Comparison of ENCODE assay signal across 8 cellular contexts in genomic region chr2:231601356-231602229, GRCh38. TPM values are rescaled to one million over a fixed set of nuclear protein-coding genes. Genes with fewer than 3 reads are reported as not detected.
A peak's percentile ranks its signal among the peaks of the same experiment; 100 is the strongest.
DNase-seq lines count a peak whose midpoint lies in the region; ATAC-seq, FAIRE-seq and TF ChIP-seq lines count a peak whose summit lies in the region.

No MANE protein-coding gene starts in this region.

- WGBS in GM23248 (ENCODE audit: low coverage in 1 of 2, low lambda C conversion rate in 2 of 2, missing lambda C conversion rate in 2 of 2), 2 experiments, result 32 to 35% methylated on average over 12 of the region's 12 CpGs

- dilution Hi-C loops in keratinocyte (cut with MboI; ENCODE audit: extremely low pct_ligation_motif_present, low sequenced_read_pairs), result no loop called here

- no peaks in the 10 kb centered on the region for H3F3A ChIP-seq in GM23248 (ENCODE audit: insufficient read depth)

- TF ChIP-seq CTCF in WI38 (IDR thresholded peaks at IDR 0.05; ENCODE audit: low read depth, low read length), result peak; percentile 86
- peak; percentile 83 to 88 (median 86) for TF ChIP-seq CTCF in keratinocyte (optimal IDR thresholded peaks at IDR 0.05 in 1 of 3, IDR thresholded peaks at IDR 0.05 in 1 of 3, conservative IDR thresholded peaks at IDR 0.05 in 1 of 3; ENCODE audit: extremely low read depth in 1 of 3, insufficient read depth in 2 of 3, low read length in 3 of 3)

- H3K9me1 ChIP-seq in keratinocyte (ENCODE audit: control insufficient read depth, extremely low read depth, insufficient read depth, low read length), result no peaks in the 10 kb centered on the region

- ATAC-seq in HG02870 (IDR thresholded peaks at IDR 0.05; ENCODE audit: unreplicated experiment), result no peak

- in situ Hi-C loops in GM23248 (cut with MboI) (no loop called here), T47D (cut with HindIII; ENCODE audit: low pct_unique_long_range_greater_than_20kb, low sequenced_read_pairs) (no loop called here)

- H3K79me2 ChIP-seq in GM23248 (ENCODE audit: insufficient read depth), result no peaks in the 10 kb centered on the region
- no peaks in the 10 kb centered on the region for H3K79me2 ChIP-seq in keratinocyte (ENCODE audit: control insufficient read depth, insufficient read depth, low read length)

- peak; percentile 87 for FAIRE-seq in keratinocyte (lab: Jason Lieb, UNC)

- no peaks in the 10 kb centered on the region for H3K9me2 ChIP-seq in GM23248 (ENCODE audit: insufficient read depth)

- H3K9me3 ChIP-seq in BLaER1 (no peaks in the 10 kb centered on the region), GM23248 (ENCODE audit: low read depth) (no peaks in the 10 kb centered on the region), keratinocyte (ENCODE audit: control insufficient read depth, low read depth, low read length) (no peaks in the 10 kb centered on the region)

- peak; percentile 88 for DNase-seq in GM23248
- DNase-seq in NCI-H2196 treated with DMSO at 0.1 percent for 48 hours (lab: John Stamatoyannopoulos, UW; ENCODE audit: unreplicated experiment), result peak; percentile 50
- DNase-seq in T47D (ENCODE audit: low read depth in 1 of 2, low spot score in 1 of 2), result peak; percentile 70 to 90
- DNase-seq in keratinocyte (ENCODE audit: low read depth, low spot score), result peak; percentile 55
- DNase-seq in stimulated activated CD4-positive, alpha-beta T cell treated with anti-CD3 and anti-CD28 coated beads, Interleukin-1b, Interleukin-23, amount 100 ng/mL, for 1 hour (ENCODE audit: low read depth in 2 of 2), result peak; percentile 54 to 64

- H3K27ac ChIP-seq in BLaER1 (0 out of 2 replicates have a peak overlapping the region, but pooled peaks have one; percentile 35), GM23248 (no peak overlapping the region), keratinocyte (ENCODE audit: control insufficient read depth, insufficient read depth, low read length) (no peak overlapping the region)

- H4K20me1 ChIP-seq in BLaER1 (no peaks in the 10 kb centered on the region), GM23248 (ENCODE audit: insufficient read depth) (no peaks in the 10 kb centered on the region), keratinocyte (ENCODE audit: control insufficient read depth, extremely low read depth, insufficient read depth, low read length) (no peaks in the 10 kb centered on the region)

- peak overlapping the region; percentile 99 for H3K4me2 ChIP-seq in BLaER1
- H3K4me2 ChIP-seq in GM23248 (ENCODE audit: unreplicated experiment), result no peak overlapping the region
- H3K4me2 ChIP-seq in keratinocyte (ENCODE audit: control insufficient read depth, extremely low read depth, insufficient read depth, low read depth, low read length), result no peak overlapping the region

- H3K27me3 ChIP-seq in BLaER1, result no peaks in the 10 kb centered on the region
- H3K27me3 ChIP-seq in GM23248 (replicated peaks; ENCODE audit: insufficient read depth), result no peaks in the 10 kb centered on the region
- no peaks in the 10 kb centered on the region for H3K27me3 ChIP-seq in keratinocyte (ENCODE audit: control insufficient read depth, extremely low read depth, insufficient read depth, low read length)

- peaks cover 60% of the 10 kb centered on the region for H3K4me1 ChIP-seq in BLaER1
- peaks cover 18% of the 10 kb centered on the region for H3K4me1 ChIP-seq in GM23248 (ENCODE audit: insufficient read depth)
- peaks cover 13% of the 10 kb centered on the region for H3K4me1 ChIP-seq in keratinocyte (ENCODE audit: control insufficient read depth, extremely low read depth, insufficient read depth, low read length)

- 0 out of 2 replicates have a peak overlapping the region, but pooled peaks have one; percentile 12 for H2AFZ ChIP-seq in GM23248
- H2AFZ ChIP-seq in keratinocyte (ENCODE audit: control insufficient read depth, low read length), result no peak overlapping the region

- H3K9ac ChIP-seq in BLaER1 (no peak overlapping the region), GM23248 (no peak overlapping the region), keratinocyte (ENCODE audit: control insufficient read depth, extremely low read depth, insufficient read depth, low read length) (no peak overlapping the region)

- H3K36me3 ChIP-seq in BLaER1 (no peaks in the 10 kb centered on the region), GM23248 (ENCODE audit: low read depth) (no peaks in the 10 kb centered on the region), keratinocyte (ENCODE audit: control insufficient read depth in 2 of 2, extremely low read depth in 1 of 2, insufficient read depth in 2 of 2, low read length in 2 of 2) (no peaks in the 10 kb centered on the region)

- H3K4me3 ChIP-seq in BLaER1 (no peak overlapping the region), GM23248 (no peak overlapping the region), WI38 (ENCODE audit: low read depth, low read length) (no peak overlapping the region), keratinocyte (ENCODE audit: control insufficient read depth in 2 of 3, extremely low read depth in 1 of 3, insufficient read depth in 2 of 3, low read depth in 1 of 3, low read length in 3 of 3) (no peak overlapping the region)

RNA-seq across cellular contexts. Expression of gene TEX44, which starts 8.9 kb away (rescaled TPM):
- total RNA-seq in GM23248 (2014; rRNA removed; shearing (Covaris generic)), result not detected in 2 replicates
- not detected in 2 replicates for polyA plus RNA-seq in GM23248 (2016; fragmentation: Nextera tagmentation; extraction: Ambion mirVana)
- polyA plus RNA-seq in keratinocyte, result not detected in 3 replicates
- polyA plus RNA-seq in keratinocyte (2011; ENCODE audit: low read depth), result not detected
- polyA plus RNA-seq in keratinocyte (2011; cell fraction: cytosol; rRNA removed), result not detected in 2 replicates
- not detected in 2 replicates for polyA plus RNA-seq in keratinocyte (2011; cell fraction: nucleus; rRNA removed)
- not detected in 2 replicates for polyA plus RNA-seq in keratinocyte (2012; ENCODE audit: low replicate concordance)
- not detected in 3 replicates for polyA minus RNA-seq in keratinocyte
- polyA minus RNA-seq in keratinocyte (2011; cell fraction: cytosol; rRNA and poly(A)+ RNA removed), result not detected
- not detected in 2 replicates for polyA minus RNA-seq in keratinocyte (2011; cell fraction: nucleus; rRNA and poly(A)+ RNA removed)
